21 cellular contexts compared by ENCODE assay signal in the genomic region with DNA sequence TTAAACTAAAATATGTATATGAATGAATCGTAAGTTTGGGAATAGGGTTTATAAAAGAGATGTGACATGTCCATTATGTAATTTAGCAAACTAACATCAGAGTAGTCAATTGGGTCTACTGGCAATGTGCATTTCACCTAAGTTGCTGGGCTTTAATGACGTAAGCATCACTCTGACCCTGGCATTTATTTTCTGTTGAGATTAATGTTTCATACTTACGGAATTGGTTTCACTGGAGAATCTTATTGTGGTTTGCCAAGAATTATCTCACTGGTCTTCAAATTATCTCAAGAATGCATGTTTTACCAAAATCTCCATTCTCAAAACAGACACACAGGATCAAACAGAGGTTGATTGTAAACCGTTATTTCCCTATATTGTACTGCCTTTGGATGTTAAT.
"Had no signal": no experiment of that assay in that cellular context is flagged by ENCODE, and none has a peak within 500 bp of the region (broad histone marks: within the 10 kb centered on the region; RNA-seq: fewer than 3 reads in every experiment).

No MANE protein-coding gene starts in this region.

- H3K27me3 ChIP-seq: cardiac muscle cell, heart right ventricle, neural progenitor cell, right atrium auricular region, stomach, vagina had no signal

- DNase-seq: activated B cell treated with CpG ODN at 0.5 μM for 24 hours; activated CD4-positive, alpha-beta memory T cell treated with anti-CD3 and anti-CD28 coated beads, Interleukin-2, amount 10 ng/mL, durations not matched to agents 7 days and 5 days; activated CD4-positive, alpha-beta T cell treated with anti-CD3 and anti-CD28 coated beads for 4 hours; activated CD8-positive, alpha-beta memory T cell treated with anti-CD3 and anti-CD28 coated beads, Interleukin-2, amount 10 ng/mL, durations not matched to agents 7 days and 5 days; activated naive CD4-positive, alpha-beta T cell treated with Interleukin-2 at 50 U/mL for 16 hours; dermis blood vessel endothelial cell; effector memory CD4-positive, alpha-beta T cell; heart right ventricle; immature natural killer cell; naive B cell; stimulated activated CD4-positive, alpha-beta T cell treated with anti-CD3 and anti-CD28 coated beads, Interleukin-2, amount 100 ng/mL, for 48 hours; stomach; T-helper 2 cell; trophoblast cell had no signal

- H3K27me3 Mint-ChIP-seq: activated B cell treated with CpG ODN at 0.5 μM for 24 hours; activated CD4-positive, alpha-beta memory T cell treated with anti-CD3 and anti-CD28 coated beads, Interleukin-2, amount 10 ng/mL, durations not matched to agents 7 days and 5 days; activated CD8-positive, alpha-beta memory T cell treated with anti-CD3 and anti-CD28 coated beads, Interleukin-2, amount 10 ng/mL, durations not matched to agents 7 days and 5 days; memory B cell; naive B cell had no signal

- H3K4me1 Mint-ChIP-seq: activated B cell treated with CpG ODN at 0.5 μM for 24 hours; activated CD4-positive, alpha-beta memory T cell treated with anti-CD3 and anti-CD28 coated beads, Interleukin-2, amount 10 ng/mL, durations not matched to agents 7 days and 5 days; activated CD8-positive, alpha-beta memory T cell treated with anti-CD3 and anti-CD28 coated beads, Interleukin-2, amount 10 ng/mL, durations not matched to agents 7 days and 5 days; immature natural killer cell; memory B cell; naive B cell had no signal

- H3K4me3 ChIP-seq: cardiac muscle cell, heart right ventricle, neural progenitor cell, prostate gland, right atrium auricular region, skin epidermis, stomach, vagina had no signal

- H3K27ac Mint-ChIP-seq: activated B cell treated with CpG ODN at 0.5 μM for 24 hours; activated CD4-positive, alpha-beta memory T cell treated with anti-CD3 and anti-CD28 coated beads, Interleukin-2, amount 10 ng/mL, durations not matched to agents 7 days and 5 days; activated CD8-positive, alpha-beta memory T cell treated with anti-CD3 and anti-CD28 coated beads, Interleukin-2, amount 10 ng/mL, durations not matched to agents 7 days and 5 days; immature natural killer cell; memory B cell; naive B cell; neural progenitor cell had no signal

- H3K4me3 Mint-ChIP-seq: activated B cell treated with CpG ODN at 0.5 μM for 24 hours; activated CD4-positive, alpha-beta memory T cell treated with anti-CD3 and anti-CD28 coated beads, Interleukin-2, amount 10 ng/mL, durations not matched to agents 7 days and 5 days; activated CD8-positive, alpha-beta memory T cell treated with anti-CD3 and anti-CD28 coated beads, Interleukin-2, amount 10 ng/mL, durations not matched to agents 7 days and 5 days; immature natural killer cell; memory B cell; naive B cell; neural progenitor cell had no signal

- H3K36me3 ChIP-seq: cardiac muscle cell, heart right ventricle, neural progenitor cell, prostate gland, right atrium auricular region, stomach, vagina had no signal

- H3K9me3 Mint-ChIP-seq: activated CD4-positive, alpha-beta memory T cell treated with anti-CD3 and anti-CD28 coated beads, Interleukin-2, amount 10 ng/mL, durations not matched to agents 7 days and 5 days; naive B cell; neural progenitor cell had no signal

- ATAC-seq: activated CD8-positive, alpha-beta memory T cell treated with anti-CD3 and anti-CD28 coated beads, Interleukin-2, amount 10 ng/mL, durations not matched to agents 7 days and 5 days; heart right ventricle had no signal

- H3K36me3 Mint-ChIP-seq: activated CD8-positive, alpha-beta memory T cell treated with anti-CD3 and anti-CD28 coated beads, Interleukin-2, amount 10 ng/mL, durations not matched to agents 7 days and 5 days; immature natural killer cell; memory B cell; naive B cell; neural progenitor cell had no signal
